31 cellular contexts compared by ENCODE assay signal in the genomic region with DNA sequence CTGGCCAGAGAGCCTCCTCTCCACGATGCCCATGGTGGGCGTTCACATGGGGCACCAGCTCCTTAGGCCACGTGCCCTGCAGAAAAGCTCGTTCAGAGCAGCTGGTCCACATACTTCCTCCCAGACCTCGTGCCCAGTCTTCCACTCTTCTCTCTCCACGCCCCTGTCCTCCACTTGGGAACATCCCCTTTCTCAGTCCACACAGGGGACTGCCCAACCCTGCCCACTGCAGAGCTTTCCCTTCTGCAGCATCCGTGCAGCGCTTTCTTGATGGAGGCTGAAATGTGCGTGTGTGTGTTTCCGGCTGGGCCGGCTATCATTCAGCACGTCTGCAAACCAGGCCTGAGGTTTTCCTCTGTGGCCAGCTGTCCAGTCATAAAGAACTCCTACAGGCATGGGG. TPM values are rescaled to one million over a fixed set of nuclear protein-coding genes. Genes with fewer than 3 reads are reported as not detected.
"Had no signal": no experiment of that assay in that cellular context is flagged by ENCODE, and none has a peak within 500 bp of the region (broad histone marks: within the 10 kb centered on the region; RNA-seq: fewer than 3 reads in every experiment).

No MANE protein-coding gene starts in this region.

- DNase-seq: activated CD4-positive, alpha-beta memory T cell treated with anti-CD3 and anti-CD28 coated beads for 36 hours; activated CD4-positive, alpha-beta T cell treated with anti-CD3 and anti-CD28 coated beads, Interleukin-2, amount 10 ng/mL, durations not matched to agents 24 days and 14 days; activated CD8-positive, alpha-beta memory T cell treated with anti-CD3 and anti-CD28 coated beads, Interleukin-2, amount 50 U/mL, for 48 hours; activated gamma-delta T cell; activated naive CD4-positive, alpha-beta T cell treated with anti-CD3 and anti-CD28 coated beads, Interleukin-2, amount 50 U/mL, for 16 hours; activated T-cell treated with anti-CD3 and anti-CD28 coated beads, Interleukin-2, amount 50 U/mL, for 24 hours; colonic mucosa; dorsolateral prefrontal cortex; effector memory CD4-positive, alpha-beta T cell; foreskin keratinocyte; glutamatergic neuron; mesendoderm; retina; sigmoid colon; small intestine; stimulated activated CD4-positive, alpha-beta T cell treated with anti-CD3 and anti-CD28 coated beads, Interleukin-1b, Interleukin-23, amount 100 ng/mL, for 48 hours; stimulated activated CD4-positive, alpha-beta T cell treated with anti-CD3 and anti-CD28 coated beads, Interleukin-4, amount 100 ng/mL, for 4 hours; stimulated activated naive CD8-positive, alpha-beta T cell treated with anti-CD3 and anti-CD28 coated beads, Interleukin-15, Interleukin-2, amounts not matched to agents 100 U/mL and 50 U/mL, for 24 hours; testis; transverse colon had no signal

- H3K9me3 ChIP-seq: breast epithelium, colonic mucosa, left lung, pancreas, prostate gland, sigmoid colon, testis, transverse colon had no signal

- H3K4me3 Mint-ChIP-seq: activated CD4-positive, alpha-beta memory T cell treated with anti-CD3 and anti-CD28 coated beads for 36 hours; activated CD4-positive, alpha-beta T cell treated with anti-CD3 and anti-CD28 coated beads, Interleukin-2, amount 10 ng/mL, durations not matched to agents 24 days and 14 days; activated T-cell treated with anti-CD3 and anti-CD28 coated beads, Interleukin-2, amount 50 U/mL, for 24 hours; central memory CD8-positive, alpha-beta T cell; nephron had no signal

- H3K27ac ChIP-seq: breast epithelium, colonic mucosa, foreskin keratinocyte, left lung, pancreas, prostate gland, testis, transverse colon, VCaP had no signal

- H3K27me3 Mint-ChIP-seq: activated CD4-positive, alpha-beta memory T cell treated with anti-CD3 and anti-CD28 coated beads for 36 hours; activated CD4-positive, alpha-beta T cell treated with anti-CD3 and anti-CD28 coated beads, Interleukin-2, amount 10 ng/mL, durations not matched to agents 24 days and 14 days; activated T-cell treated with anti-CD3 and anti-CD28 coated beads, Interleukin-2, amount 50 U/mL, for 24 hours; central memory CD8-positive, alpha-beta T cell had no signal

- H3K4me1 ChIP-seq: breast epithelium, foreskin keratinocyte, pancreas, prostate gland had no signal

- H3K27me3 ChIP-seq: breast epithelium, colonic mucosa, dorsolateral prefrontal cortex, foreskin keratinocyte, left lung, pancreas, sigmoid colon, testis, transverse colon had no signal

- H3K36me3 ChIP-seq: breast epithelium, colonic mucosa, pancreas had no signal

- H3K4me3 ChIP-seq: breast epithelium, colonic mucosa, dorsolateral prefrontal cortex, left lung, lung, pancreas, prostate gland, sigmoid colon, testis, transverse colon had no signal

- ATAC-seq: activated CD4-positive, CD25-positive, alpha-beta regulatory T cell treated with anti-CD3 and anti-CD28 coated beads, Interleukin-2, amount 50 U/mL, for 24 hours; foreskin keratinocyte; left lung; pancreas; stimulated activated naive CD8-positive, alpha-beta T cell treated with anti-CD3 and anti-CD28 coated beads, Interleukin-15, Interleukin-2, amounts not matched to agents 100 U/mL and 50 U/mL, for 24 hours had no signal

- H3K27ac Mint-ChIP-seq: activated CD4-positive, alpha-beta memory T cell treated with anti-CD3 and anti-CD28 coated beads for 36 hours; activated CD4-positive, alpha-beta T cell treated with anti-CD3 and anti-CD28 coated beads, Interleukin-2, amount 10 ng/mL, durations not matched to agents 24 days and 14 days; activated T-cell treated with anti-CD3 and anti-CD28 coated beads, Interleukin-2, amount 50 U/mL, for 24 hours; nephron had no signal

- H3K9me3 Mint-ChIP-seq: activated CD4-positive, alpha-beta memory T cell treated with anti-CD3 and anti-CD28 coated beads for 36 hours; activated CD4-positive, alpha-beta T cell treated with anti-CD3 and anti-CD28 coated beads, Interleukin-2, amount 10 ng/mL, durations not matched to agents 24 days and 14 days; activated T-cell treated with anti-CD3 and anti-CD28 coated beads, Interleukin-2, amount 50 U/mL, for 24 hours; central memory CD8-positive, alpha-beta T cell; nephron had no signal

RNA-seq across cellular contexts. Expression of a gene that starts 47.0 kb away (rescaled TPM):
- total RNA-seq: activated CD4-positive, alpha-beta memory T cell treated with anti-CD3 and anti-CD28 coated beads for 36 hours; activated CD4-positive, alpha-beta T cell treated with anti-CD3 and anti-CD28 coated beads, Interleukin-2, amount 10 ng/mL, durations not matched to agents 24 days and 14 days; activated CD8-positive, alpha-beta memory T cell treated with anti-CD3 and anti-CD28 coated beads for 36 hours; T-helper 1 cell treated with Interleukin-12 subunit alpha and Interleukin-12 subunit beta and Interleukin-4 antibody, amounts not matched to agents 30 ng/mL and 1 ng/mL, for 36 hours had no signal
